In genomic region chr11:21928834-21929233, GRCh38 we compare ENCODE assay signal across 3 cellular contexts.
"Had no signal": no experiment of that assay in that cellular context is flagged by ENCODE, and none has a peak within 500 bp of the region (broad histone marks: within the 10 kb centered on the region; RNA-seq: fewer than 3 reads in every experiment).

No MANE protein-coding gene starts in this region.

- ATAC-seq: GM12878 had no signal

- H3K4me3 ChIP-seq: GM12878 had no signal

- DNase-seq: GDM1, GF-D8 had no signal
